ENCODE assay signal across 21 cellular contexts in genomic region chr11:914747-915493, GRCh38. TPM values are rescaled to one million over a fixed set of nuclear protein-coding genes. Genes with fewer than 3 reads are reported as not detected.
DNase-seq lines count a peak whose midpoint lies in the region; ATAC-seq and TF ChIP-seq lines count a peak whose summit lies in the region.
"Had no signal": no experiment of that assay in that cellular context is flagged by ENCODE, and none has a peak within 500 bp of the region (broad histone marks: within the 10 kb centered on the region; RNA-seq: fewer than 3 reads in every experiment).

No MANE protein-coding gene starts in this region.

- H2BK12ac ChIP-seq in mesenchymal stem cell (ENCODE audit: low read length in 2 of 2), result no peak overlapping the region

- H3K27me3 ChIP-seq in NT2/D1 (ENCODE audit: insufficient read depth, insufficient read length) (no peaks in the 10 kb centered on the region), lung (ENCODE audit: control insufficient read depth, insufficient read depth) (no peaks in the 10 kb centered on the region), suprapubic skin (no peaks in the 10 kb centered on the region), mesenchymal stem cell (ENCODE audit: control insufficient read depth in 1 of 2, insufficient read depth in 1 of 2, low read length in 2 of 2) (no peaks in the 10 kb centered on the region)
- H3K27me3 ChIP-seq: neutrophil had no signal

- TF ChIP-seq POLR2A in suprapubic skin (IDR thresholded peaks at IDR 0.05), result no peak

- no peak overlapping the region for H3K14ac ChIP-seq in mesenchymal stem cell (ENCODE audit: low read length in 2 of 2)

- no peak overlapping the region for H3K4me3 ChIP-seq in NT2/D1 (ENCODE audit: insufficient read length, low read depth)
- no peak overlapping the region for H3K4me3 ChIP-seq in lung
- peak overlapping the region; percentile 12 for H3K4me3 ChIP-seq in suprapubic skin
- H3K4me3 ChIP-seq in mesenchymal stem cell (ENCODE audit: insufficient read depth in 1 of 2, low read depth in 1 of 2, low read length in 2 of 2), result no peak overlapping the region
- H3K4me3 ChIP-seq: SK-N-MC had no signal

- H3K18ac ChIP-seq in mesenchymal stem cell (ENCODE audit: low read depth in 1 of 2, low read length in 2 of 2), result no peak overlapping the region

- peak; percentile 16 for ATAC-seq in Right ventricle myocardium superior (ENCODE audit: poor library complexity)
- ATAC-seq in lung (ENCODE audit: insufficient read depth, low FRiP score), result no peak
- ATAC-seq in GM18858 (IDR thresholded peaks at IDR 0.05; ENCODE audit: unreplicated experiment), result no peak

- no peak overlapping the region for H3K23ac ChIP-seq in mesenchymal stem cell (ENCODE audit: low read length in 2 of 2)

- no peak overlapping the region for H2AK5ac ChIP-seq in mesenchymal stem cell (ENCODE audit: low read length, severe bottlenecking)

- H4K91ac ChIP-seq in mesenchymal stem cell (ENCODE audit: low read length), result no peak overlapping the region

- no peak overlapping the region for H3K4ac ChIP-seq in mesenchymal stem cell (ENCODE audit: low read depth in 1 of 2, low read length in 2 of 2)

- H3K36me3 ChIP-seq in NT2/D1 (ENCODE audit: insufficient read depth, insufficient read length, low read length), result no peaks in the 10 kb centered on the region
- no peaks in the 10 kb centered on the region for H3K36me3 ChIP-seq in lung (ENCODE audit: control insufficient read depth in 2 of 2, insufficient read depth in 2 of 2, low read length in 2 of 2)
- no peaks in the 10 kb centered on the region for H3K36me3 ChIP-seq in suprapubic skin
- H3K36me3 ChIP-seq in mesenchymal stem cell (ENCODE audit: control insufficient read depth in 1 of 2, insufficient read depth in 2 of 2, low read depth in 1 of 2, low read length in 2 of 2), result no peaks in the 10 kb centered on the region
- H3K36me3 ChIP-seq: neutrophil had no signal

- no peak overlapping the region for H3K4me3 Mint-ChIP-seq in mesothelial cell of epicardium
- H3K4me3 Mint-ChIP-seq: CD14-positive monocyte, type B pancreatic cell had no signal

- H3K27ac ChIP-seq in lung (ENCODE audit: low read depth in 1 of 2, low read length in 1 of 2), result peak overlapping the region in 1 of 2 donors; percentile 12
- H3K27ac ChIP-seq in suprapubic skin, result peak overlapping the region; percentile 47
- no peak overlapping the region for H3K27ac ChIP-seq in mesenchymal stem cell (ENCODE audit: low read length, poor library complexity, severe bottlenecking)
- H3K27ac ChIP-seq: epithelial cell of prostate, neutrophil, SK-N-MC had no signal

- H2BK120ac ChIP-seq in mesenchymal stem cell (ENCODE audit: low read depth, low read length), result no peak overlapping the region

- H3K9ac ChIP-seq in NT2/D1 (ENCODE audit: insufficient read length, low read depth) (peak overlapping the region; percentile 4), mesenchymal stem cell (ENCODE audit: low read length) (no peak overlapping the region)

- no peaks in the 10 kb centered on the region for H3K9me3 ChIP-seq in NT2/D1 (ENCODE audit: insufficient read depth, low read length)
- no peaks in the 10 kb centered on the region for H3K9me3 ChIP-seq in lung (ENCODE audit: control insufficient read depth in 2 of 2, insufficient read depth in 1 of 2, low read length in 1 of 2)
- H3K9me3 ChIP-seq in suprapubic skin, result no peaks in the 10 kb centered on the region
- H3K9me3 ChIP-seq in mesenchymal stem cell (ENCODE audit: control insufficient read depth, low read length), result no peaks in the 10 kb centered on the region
- H3K9me3 ChIP-seq: neutrophil had no signal

- H2BK15ac ChIP-seq in mesenchymal stem cell (ENCODE audit: low read depth, poor library complexity, severe bottlenecking), result no peak overlapping the region

- H3K4me1 ChIP-seq in NT2/D1 (ENCODE audit: insufficient read depth, insufficient read length) (peaks cover 12% of the 10 kb centered on the region), lung (ENCODE audit: control insufficient read depth in 2 of 2, insufficient read depth in 2 of 2, low read length in 2 of 2) (peaks cover 0 to 5% of the 10 kb centered on the region in 2 donors), suprapubic skin (peaks cover 17% of the 10 kb centered on the region), mesenchymal stem cell (ENCODE audit: control insufficient read depth, insufficient read depth, low read depth, low read length) (peaks cover 15% of the 10 kb centered on the region)

- no peaks in the 10 kb centered on the region for H3K36me3 Mint-ChIP-seq in mesothelial cell of epicardium
- H3K36me3 Mint-ChIP-seq: CD14-positive monocyte, type B pancreatic cell had no signal

- no peak overlapping the region for H2AFZ ChIP-seq in mesenchymal stem cell (ENCODE audit: low read depth, low read length)

- H3K9me3 Mint-ChIP-seq in mesothelial cell of epicardium, result no peaks in the 10 kb centered on the region
- H3K9me3 Mint-ChIP-seq: type B pancreatic cell had no signal

- H3K27ac Mint-ChIP-seq in mesothelial cell of epicardium, result no peak overlapping the region
- H3K27ac Mint-ChIP-seq: type B pancreatic cell had no signal

- no peak overlapping the region for H4K8ac ChIP-seq in mesenchymal stem cell (ENCODE audit: low read length)

- no peak for TF ChIP-seq CTCF in lung (IDR thresholded peaks at IDR 0.05; ENCODE audit: control extremely low read depth, extremely low read depth)
- no peak for TF ChIP-seq CTCF in suprapubic skin (IDR thresholded peaks at IDR 0.05)
- TF ChIP-seq CTCF in mesothelial cell of epicardium (IDR thresholded peaks at IDR 0.05; ENCODE audit: unreplicated experiment), result no peak

- 72 to 90% methylated on average over 21 of the region's 21 CpGs for WGBS in lung, 2 donors
- 68% methylated on average over 12 of the region's 21 CpGs for WGBS in suprapubic skin
- 88% methylated on average over 18 of the region's 21 CpGs for WGBS in mesenchymal stem cell

- intact Hi-C loops in Right ventricle myocardium superior (cut with DNase I), result no loop called here

- peaks cover 6% of the 10 kb centered on the region for H3K79me1 ChIP-seq in mesenchymal stem cell (replicated peaks; ENCODE audit: low read length, poor library complexity, severe bottlenecking)

- H3K27me3 Mint-ChIP-seq in mesothelial cell of epicardium (ENCODE audit: low read depth), result no peaks in the 10 kb centered on the region
- H3K27me3 Mint-ChIP-seq: type B pancreatic cell had no signal

- H3K4me1 Mint-ChIP-seq in mesothelial cell of epicardium, result peaks cover 5% of the 10 kb centered on the region

- H3K4me2 ChIP-seq in mesenchymal stem cell (ENCODE audit: low read length, poor library complexity, severe bottlenecking), result no peak overlapping the region

- no peak for TF ChIP-seq EP300 in suprapubic skin (IDR thresholded peaks at IDR 0.05)

- no peak overlapping the region for H2BK5ac ChIP-seq in mesenchymal stem cell (ENCODE audit: low read depth, low read length, poor library complexity, severe bottlenecking)

- DNase-seq in NT2/D1 (ENCODE audit: low read depth, low spot score) (no peak), Right ventricle myocardium superior (peak; percentile 85), lung (ENCODE audit: low spot score) (peak; percentile 44), suprapubic skin (ENCODE audit: low spot score in 2 of 2) (peak in 1 of 2 donors; percentile 85), T-helper 2 cell (no peak), mesothelial cell of epicardium (ENCODE audit: low spot score in 2 of 2, unreplicated experiment in 2 of 2) (no peak), mesenchymal stem cell (no peak)
- DNase-seq: activated CD4-positive, alpha-beta T cell treated with anti-CD3 and anti-CD28 coated beads for 48 hours; activated naive CD4-positive, alpha-beta T cell treated with anti-CD3 and anti-CD28 coated beads, Interleukin-2, amount 50 U/mL, for 16 hours; dermis blood vessel endothelial cell; KBM-7; midbrain; NCI-H524; stimulated activated CD4-positive, alpha-beta T cell treated with anti-CD3 and anti-CD28 coated beads, Interleukin-4, amount 100 ng/mL, for 4 hours; stimulated activated CD8-positive, alpha-beta memory T cell treated with anti-CD3 and anti-CD28 coated beads, Interleukin-4, amount 100 ng/mL, for 48 hours had no signal

RNA-seq across cellular contexts. Expression of gene CHID1, which starts 4.3 kb away (rescaled TPM):
- total RNA-seq in Right ventricle myocardium superior (48.3 TPM), lung (10 to 100 TPM; 41.7 to 92.2 TPM), suprapubic skin (100 to 1,000 TPM in 1 of 4 donors, 10 to 100 TPM in 3; 46.5 to 111 (median 66.2) TPM), mesothelial cell of epicardium (88.3 to 95.9 TPM (median 95.4 TPM) in 3 replicates)
- 10 to 100 TPM; 42.4 to 55.2 TPM for polyA plus RNA-seq in lung
- polyA plus RNA-seq in mesenchymal stem cell (2013, experiment 1 of 2), result 67.7 TPM
- polyA plus RNA-seq in mesenchymal stem cell (2013, experiment 2 of 2), result 65.9 TPM

RNA-seq across cellular contexts. Expression of gene AP2A2, which starts 10.8 kb away (rescaled TPM):
- 53.5 TPM for total RNA-seq in Right ventricle myocardium superior
- 10 to 100 TPM; 60.0 to 93.2 TPM for total RNA-seq in lung
- polyA plus RNA-seq in lung, result 10 to 100 TPM; 33.8 to 48.8 TPM
- 100 to 1,000 TPM in 2 of 4 donors, 10 to 100 TPM in 2; 45.4 to 107 (median 76.8) TPM for total RNA-seq in suprapubic skin
- total RNA-seq in mesothelial cell of epicardium, result 74.9 to 89.1 TPM (median 86.6 TPM) in 3 replicates
- polyA plus RNA-seq in mesenchymal stem cell (2013, experiment 1 of 2), result 75.8 TPM
- polyA plus RNA-seq in mesenchymal stem cell (2013, experiment 2 of 2), result 83.6 TPM

Comparison
In these comparisons a context has a peak if more than half of its experiments do, and no peak if none do; other contexts are left out.
1. DNase-seq: peak in Right ventricle myocardium superior (single experiment) and lung (single experiment); none in NT2/D1 (single experiment), T-helper 2 cell (0 of 5), mesothelial cell of epicardium (0 of 2) and mesenchymal stem cell (single experiment).